Comparison of ENCODE assay signal across 29 cellular contexts in the genomic region with DNA sequence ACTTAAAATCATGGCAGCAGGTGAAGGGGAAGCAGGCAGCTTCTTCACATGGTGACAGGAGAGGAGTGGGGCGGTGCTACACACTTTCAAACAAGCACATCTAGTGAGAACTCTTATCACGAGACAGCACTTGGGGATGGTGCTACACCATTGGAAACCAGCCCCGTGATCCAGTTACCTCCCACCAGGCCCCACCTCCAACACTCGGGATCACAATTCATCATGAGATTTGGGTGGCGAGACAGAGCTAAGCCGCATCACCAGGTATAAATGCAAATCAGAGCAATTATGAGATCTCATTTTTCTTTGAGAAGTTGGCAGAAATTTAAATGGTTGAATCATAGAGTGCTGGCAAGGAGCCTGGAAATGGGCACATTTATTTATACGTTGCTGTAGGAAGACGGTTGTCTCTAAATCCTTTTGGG. TPM values are rescaled to one million over a fixed set of nuclear protein-coding genes. Genes with fewer than 3 reads are reported as not detected.
DNase-seq lines count a peak whose midpoint lies in the region; ATAC-seq and TF ChIP-seq lines count a peak whose summit lies in the region.
"Had no signal": no experiment of that assay in that cellular context is flagged by ENCODE, and none has a peak within 500 bp of the region (broad histone marks: within the 10 kb centered on the region; RNA-seq: fewer than 3 reads in every experiment).

No MANE protein-coding gene starts in this region.

- H3F3A ChIP-seq in SK-N-SH (replicated peaks; ENCODE audit: insufficient read depth): peaks cover 4% of the 10 kb centered on the region

- peaks cover 64% of the 10 kb centered on the region for H4K20me1 ChIP-seq in SK-N-SH (ENCODE audit: insufficient read depth)

- H3K9ac ChIP-seq in SK-N-SH: no peak overlapping the region

- DNase-seq in activated naive CD8-positive, alpha-beta T cell treated with anti-CD3 and anti-CD28 coated beads, Interleukin-2, amount 50 U/mL, for 24 hours: no peak
- no peak for DNase-seq in activated naive CD8-positive, alpha-beta T cell treated with anti-CD3 and anti-CD28 coated beads for 36 hours
- DNase-seq in SK-N-SH (no peak), omental fat pad (ENCODE audit: low spot score) (no peak), HAP-1 (ENCODE audit: low spot score in 2 of 2) (no peak), posterior vena cava (ENCODE audit: low spot score) (no peak), HCEC 1CT (no peak)
- DNase-seq: activated CD4-positive, alpha-beta T cell treated with anti-CD3 and anti-CD28 coated beads, Interleukin-2, amount 10 ng/mL, durations not matched to agents 24 days and 14 days; activated gamma-delta T cell treated with Interleukin-2 at 50 U/mL for 16 hours; activated T-cell treated with anti-CD3 and anti-CD28 coated beads, Interleukin-2, amount 50 U/mL, for 4 hours; AML-193; brain microvascular endothelial cell; CD8-positive, alpha-beta T cell; effector CD4-positive, alpha-beta T cell; gastrocnemius medialis; hippocampal formation; mesenchymal stem cell; MM.1S; NCI-H1417 treated with DMSO at 0.1 percent for 48 hours; NCI-H2107; NCI-H446 treated with DMSO at 0.1 percent for 48 hours; NCI-H82; trophoblast cell had no signal

- peaks cover 77% of the 10 kb centered on the region for H3K4me1 Mint-ChIP-seq in activated naive CD8-positive, alpha-beta T cell treated with anti-CD3 and anti-CD28 coated beads, Interleukin-2, amount 50 U/mL, for 24 hours
- H3K4me1 Mint-ChIP-seq in activated naive CD8-positive, alpha-beta T cell treated with anti-CD3 and anti-CD28 coated beads for 36 hours: peaks cover 41% of the 10 kb centered on the region

- H3K4me1 ChIP-seq in SK-N-SH (ENCODE audit: control insufficient read depth in 1 of 2, insufficient read depth in 2 of 2, low read depth in 1 of 2, low read length in 1 of 2): no peaks in the 10 kb centered on the region; a peak in 1 of 4 replicates
- no peaks in the 10 kb centered on the region for H3K4me1 ChIP-seq in HAP-1

- intact Hi-C loops in posterior vena cava (cut with DNase I): no loop called here

- no peak for TF ChIP-seq EP300 in SK-N-SH (IDR thresholded peaks at IDR 0.05; ENCODE audit: borderline replicate concordance in 1 of 2, low read depth in 1 of 2, low read length in 1 of 2)

- H3K27ac Mint-ChIP-seq in activated naive CD8-positive, alpha-beta T cell treated with anti-CD3 and anti-CD28 coated beads, Interleukin-2, amount 50 U/mL, for 24 hours: peak overlapping the region; percentile 73
- H3K27ac Mint-ChIP-seq in activated naive CD8-positive, alpha-beta T cell treated with anti-CD3 and anti-CD28 coated beads for 36 hours: no peak overlapping the region
- H3K27ac Mint-ChIP-seq: CD8-positive, alpha-beta T cell; IgD-negative memory B cell; T-helper 2 cell treated with Interferon-gamma antibody and Interleukin-4, amounts not matched to agents 5 μg/mL and 100 μg/mL, for 36 hours had no signal

- H3K4me3 ChIP-seq in SK-N-SH (ENCODE audit: low read depth in 2 of 2, low read length in 1 of 2) (no peak overlapping the region), HAP-1 (no peak overlapping the region)
- H3K4me3 ChIP-seq: gastrocnemius medialis, skin epidermis had no signal

- WGBS in SK-N-SH (ENCODE audit: low lambda C conversion rate): 84% methylated on average over 7 of the region's 8 CpGs

- in situ Hi-C loops in HAP-1 (cut with MboI; ENCODE audit: low sequenced_read_pairs): no loop called here

- H3K4me2 ChIP-seq in SK-N-SH: no peak overlapping the region

- H3K9me3 ChIP-seq in SK-N-SH (no peaks in the 10 kb centered on the region), HAP-1 (no peaks in the 10 kb centered on the region; the same call in 1 of the 2 replicates)
- H3K9me3 ChIP-seq: gastrocnemius medialis had no signal

- POLR2A ChIA-PET in SK-N-SH (lab: Yijun Ruan, JAX): no interaction called here

- CTCF ChIA-PET in SK-N-SH (lab: Yijun Ruan, JAX): interaction anchor here (1.2 kb wide), 1 partner anchor 10 kb away, joined by 3 read pairs; no protein-coding TSS in a partner anchor

- H3K27me3 ChIP-seq in SK-N-SH (ENCODE audit: insufficient read depth): no peaks in the 10 kb centered on the region
- H3K27me3 ChIP-seq in HAP-1 (ENCODE audit: low read depth): no peaks in the 10 kb centered on the region
- H3K27me3 ChIP-seq: brain microvascular endothelial cell, gastrocnemius medialis had no signal

- H2AFZ ChIP-seq in SK-N-SH (ENCODE audit: low read depth): no peak overlapping the region

- no peak for ATAC-seq in activated naive CD8-positive, alpha-beta T cell treated with anti-CD3 and anti-CD28 coated beads, Interleukin-2, amount 50 U/mL, for 24 hours
- ATAC-seq in esophagus mucosa: peak; percentile 62
- peak; percentile 41 for ATAC-seq in omental fat pad (ENCODE audit: low FRiP score)
- ATAC-seq: activated T-cell treated with anti-CD3 and anti-CD28 coated beads, Interleukin-2, amount 50 U/mL, for 4 hours; CD8-positive, alpha-beta T cell; gastrocnemius medialis; left lobe of liver had no signal

- no peaks in the 10 kb centered on the region for H3K9me2 ChIP-seq in SK-N-SH

- no peak overlapping the region for H3K27ac ChIP-seq in SK-N-SH (ENCODE audit: low read depth in 2 of 2, low read length in 1 of 2)
- H3K27ac ChIP-seq: brain microvascular endothelial cell, gastrocnemius medialis, VCaP had no signal

- peaks cover 4% of the 10 kb centered on the region for H3K9me3 Mint-ChIP-seq in activated naive CD8-positive, alpha-beta T cell treated with anti-CD3 and anti-CD28 coated beads, Interleukin-2, amount 50 U/mL, for 24 hours
- peaks cover 3% of the 10 kb centered on the region for H3K9me3 Mint-ChIP-seq in activated naive CD8-positive, alpha-beta T cell treated with anti-CD3 and anti-CD28 coated beads for 36 hours
- H3K9me3 Mint-ChIP-seq: T-helper 2 cell treated with Interferon-gamma antibody and Interleukin-4, amounts not matched to agents 5 μg/mL and 100 μg/mL, for 36 hours had no signal

- no peak for TF ChIP-seq RAD21 in SK-N-SH (IDR thresholded peaks at IDR 0.05; ENCODE audit: low read length)

- TF ChIP-seq CTCF in SK-N-SH (IDR thresholded peaks at IDR 0.05) (no peak), omental fat pad (IDR thresholded peaks at IDR 0.05) (no peak)

- H3K36me3 Mint-ChIP-seq in activated naive CD8-positive, alpha-beta T cell treated with anti-CD3 and anti-CD28 coated beads, Interleukin-2, amount 50 U/mL, for 24 hours (ENCODE audit: low read depth): peaks cover 70% of the 10 kb centered on the region
- peaks cover 64% of the 10 kb centered on the region for H3K36me3 Mint-ChIP-seq in activated naive CD8-positive, alpha-beta T cell treated with anti-CD3 and anti-CD28 coated beads for 36 hours

- H3K27me3 Mint-ChIP-seq in activated naive CD8-positive, alpha-beta T cell treated with anti-CD3 and anti-CD28 coated beads, Interleukin-2, amount 50 U/mL, for 24 hours: no peaks in the 10 kb centered on the region
- H3K27me3 Mint-ChIP-seq in activated naive CD8-positive, alpha-beta T cell treated with anti-CD3 and anti-CD28 coated beads for 36 hours: no peaks in the 10 kb centered on the region
- H3K27me3 Mint-ChIP-seq: activated CD4-positive, alpha-beta T cell treated with anti-CD3 and anti-CD28 coated beads, Interleukin-2, amount 10 ng/mL, durations not matched to agents 24 days and 14 days; IgD-negative memory B cell had no signal

- H3K4me3 Mint-ChIP-seq in activated naive CD8-positive, alpha-beta T cell treated with anti-CD3 and anti-CD28 coated beads, Interleukin-2, amount 50 U/mL, for 24 hours: no peak overlapping the region
- H3K4me3 Mint-ChIP-seq in activated naive CD8-positive, alpha-beta T cell treated with anti-CD3 and anti-CD28 coated beads for 36 hours: no peak overlapping the region
- H3K4me3 Mint-ChIP-seq: activated CD4-positive, alpha-beta T cell treated with anti-CD3 and anti-CD28 coated beads, Interleukin-2, amount 10 ng/mL, durations not matched to agents 24 days and 14 days; activated T-cell treated with anti-CD3 and anti-CD28 coated beads, Interleukin-2, amount 50 U/mL, for 4 hours; CD8-positive, alpha-beta T cell; IgD-negative memory B cell; T-helper 2 cell treated with Interferon-gamma antibody and Interleukin-4, amounts not matched to agents 5 μg/mL and 100 μg/mL, for 36 hours had no signal

- H3K36me3 ChIP-seq in SK-N-SH (replicated peaks in 1 of 2; ENCODE audit: control insufficient read depth in 1 of 2, insufficient read depth in 2 of 2, low read length in 1 of 2) (peaks cover 3 to 5% of the 10 kb centered on the region in 2 experiments), HAP-1 (replicated peaks) (peaks cover 10% of the 10 kb centered on the region; the same call in 1 of the 2 replicates)
- H3K36me3 ChIP-seq: brain microvascular endothelial cell, gastrocnemius medialis had no signal

- H3K79me2 ChIP-seq in SK-N-SH (ENCODE audit: insufficient read depth): peaks cover 81% of the 10 kb centered on the region

TF ChIP-seq in SK-N-SH, 30 proteins besides CTCF, POLR2A, EP300 and RAD21 (continues in another document):
- TF ChIP-seq EZH2phosphoT487 (IDR thresholded peaks at IDR 0.05; ENCODE audit: borderline replicate concordance, low read depth): no peak
- TF ChIP-seq RFX5 (IDR thresholded peaks at IDR 0.05; ENCODE audit: low read length): no peak
- TF ChIP-seq GATA2 (CRISPR knock-in tag; IDR thresholded peaks at IDR 0.05): no peak
- no peak for TF ChIP-seq CHD2 (IDR thresholded peaks at IDR 0.05; ENCODE audit: low read length, partially characterized antibody)
- TF ChIP-seq FOSL2 (IDR thresholded peaks at IDR 0.05; ENCODE audit: borderline replicate concordance, low read depth): peak; percentile 52; the same call in 1 of the 2 replicates
- no peak for TF ChIP-seq FOXM1 (IDR thresholded peaks at IDR 0.05; ENCODE audit: low read depth)
- TF ChIP-seq YY1 (IDR thresholded peaks at IDR 0.05; ENCODE audit: low read depth): no peak
- no peak for TF ChIP-seq MAX (IDR thresholded peaks at IDR 0.05; ENCODE audit: low read depth)
- no peak for TF ChIP-seq ELF1 (IDR thresholded peaks at IDR 0.05)
- TF ChIP-seq MXI1 (IDR thresholded peaks at IDR 0.05; ENCODE audit: low read depth, low read length): no peak
- 0 out of 2 replicates have a peak, but pooled peaks have one; percentile 31 for TF ChIP-seq JUND (IDR thresholded peaks at IDR 0.05)

RNA-seq across cellular contexts. Expression of gene IGF2R, which starts 31.4 kb away (rescaled TPM):
- 10 to 100 TPM; 74.9 to 77.7 TPM for total RNA-seq in activated naive CD8-positive, alpha-beta T cell treated with anti-CD3 and anti-CD28 coated beads for 36 hours
- 25.7 and 45.0 TPM in 2 replicates for polyA plus RNA-seq in SK-N-SH (2012; rRNA removed)
- 34.7 and 43.1 TPM in 2 replicates for polyA plus RNA-seq in SK-N-SH (2012; cell fraction: cytosol; rRNA removed)
- 52.3 and 71.0 TPM in 2 replicates for polyA plus RNA-seq in SK-N-SH (2012; cell fraction: nucleus; rRNA removed)
- total RNA-seq in esophagus mucosa (53.5 TPM), omental fat pad (100 to 1,000 TPM in 3 of 4 donors, 10 to 100 TPM in 1; 69.9 to 131 (median 110) TPM), posterior vena cava (10 to 100 TPM; 62.7 to 71.8 TPM)
